Comparison of ENCODE assay signal across 28 cellular contexts in genomic region chrX:136839196-136839595, GRCh38.
DNase-seq lines count a peak whose midpoint lies in the region; ATAC-seq and TF ChIP-seq lines count a peak whose summit lies in the region.
"Had no signal": no experiment of that assay in that cellular context is flagged by ENCODE, and none has a peak within 500 bp of the region (broad histone marks: within the 10 kb centered on the region; RNA-seq: fewer than 3 reads in every experiment).

No MANE protein-coding gene starts in this region.

- peak; percentile 53 for DNase-seq in AG10803 (ENCODE audit: low read depth)
- DNase-seq in GM04503 (ENCODE audit: low read depth), result peak; percentile 28
- DNase-seq in adipocyte (ENCODE audit: low read depth), result peak; percentile 33
- DNase-seq in fibroblast of peridontal ligament (ENCODE audit: extremely low read depth), result peak; percentile 12
- DNase-seq in pons (ENCODE audit: low spot score), result no peak
- DNase-seq: 8988T; ACHN; AML-193; C1 segment of cervical spinal cord; Caco-2; CD4-positive, alpha-beta memory T cell; GOT3; HFFc6; Kasumi-1; NCI-H1105; NCI-H1436 treated with DMSO at 0.1 percent for 48 hours; NCI-H1930; NCI-H2107; NCI-H446; NCI-H524 treated with DMSO at 0.1 percent for 48 hours; NCI-H774 had no signal

- H3K9me3 ChIP-seq in adipocyte (ENCODE audit: control insufficient read depth, low read length), result no peaks in the 10 kb centered on the region
- H3K9me3 ChIP-seq: Caco-2, HAP-1 had no signal

- H3K4me3 ChIP-seq in AG10803 (ENCODE audit: low read length) (no peak overlapping the region), adipocyte (ENCODE audit: low read length) (no peak overlapping the region)
- H3K4me3 ChIP-seq: HAP-1, K562 had no signal

- no peak for ATAC-seq in GM18511 (IDR thresholded peaks at IDR 0.05; ENCODE audit: unreplicated experiment)
- no peak for ATAC-seq in HG02840 (IDR thresholded peaks at IDR 0.05; ENCODE audit: low FRiP score, unreplicated experiment)
- no peak for ATAC-seq in HG03439 (IDR thresholded peaks at IDR 0.05; ENCODE audit: unreplicated experiment)
- ATAC-seq: HepG2, K562, SK-N-SH treated with all-trans-retinoic acid at 6 μM for 48 hours had no signal

- no peaks in the 10 kb centered on the region for H3K36me3 ChIP-seq in adipocyte (ENCODE audit: control insufficient read depth, insufficient read depth, low read length, severe bottlenecking)

- no peaks in the 10 kb centered on the region for H3K27me3 ChIP-seq in adipocyte (replicated peaks; ENCODE audit: control insufficient read depth, insufficient read depth, low read length)

- no peaks in the 10 kb centered on the region for H3K4me1 ChIP-seq in adipocyte (ENCODE audit: control insufficient read depth, insufficient read depth, low read length)
- H3K4me1 ChIP-seq: Caco-2 had no signal

- TF ChIP-seq CTCF in AG10803 (conservative IDR thresholded peaks at IDR 0.05; ENCODE audit: low read length), result no peak

- no peak overlapping the region for H3K9ac ChIP-seq in adipocyte (ENCODE audit: low read length)
